ENCODE assay signal across 8 cellular contexts in the genomic region with DNA sequence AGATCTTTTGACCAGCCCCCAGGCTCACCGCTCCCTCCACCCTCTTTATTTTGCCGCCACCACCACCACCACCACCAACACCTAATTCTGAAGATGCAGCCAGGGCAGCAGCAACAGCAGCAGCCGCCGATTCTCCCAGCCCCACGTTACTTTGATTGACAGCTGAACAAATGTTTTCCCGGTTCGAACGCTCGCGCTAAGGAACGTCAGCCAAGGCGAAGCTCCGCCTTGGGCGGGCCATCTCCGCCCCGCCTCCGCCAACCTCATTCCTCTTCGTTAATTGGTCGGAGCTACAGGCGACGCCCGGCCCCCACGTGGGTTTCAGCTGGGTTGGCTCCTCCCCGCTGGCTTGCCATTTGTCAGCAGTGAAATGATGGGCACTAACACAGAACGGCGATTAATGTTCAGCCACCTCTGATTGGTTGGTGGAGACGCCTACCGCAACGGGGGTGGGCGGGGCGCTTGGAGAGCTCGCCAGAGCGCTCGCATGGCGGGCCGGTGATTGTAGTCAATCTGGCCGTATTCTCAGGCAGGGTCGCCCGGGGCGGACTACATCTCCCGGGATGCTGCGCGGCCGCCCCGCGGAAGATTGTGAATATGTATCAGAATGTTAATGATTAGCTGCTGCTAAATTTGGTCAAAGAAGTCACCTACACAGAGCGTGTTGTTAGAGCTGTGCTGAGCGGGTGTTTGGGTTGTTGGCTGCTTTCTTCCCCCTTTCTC.
A peak's percentile ranks its signal among the peaks of the same experiment; 100 is the strongest.
DNase-seq lines count a peak whose midpoint lies in the region; ATAC-seq lines count a peak whose summit lies in the region.

A gene (plus strand): TSS at position 657 of the 723 bp plus-strand sequence. CDS start 826 bp downstream, outside the sequence.

- H3K4me1 Mint-ChIP-seq in dendritic cell treated with granulocyte-macrophage colony-stimulating factor and Interleukin-4, amounts not matched to agents 40 ng/mL and 50 ng/mL, for 4 days (ENCODE audit: low read depth), result peaks cover 39% of the 10 kb centered on the region

- peak within 1 kb of the TSS; percentile 94 to 100 (median 98) for H3K9ac ChIP-seq in BLaER1 treated with 17β-estradiol and CSF1 and Interleukin-3, amounts not matched to agents 10 nM and 100 nM

- H3K9me3 ChIP-seq in BLaER1 treated with 17β-estradiol and CSF1 and Interleukin-3, amounts not matched to agents 10 nM and 100 nM (replicated peaks in 1 of 11), result no peaks in the 10 kb centered on the region

- peak within 1 kb of the TSS; percentile 80 to 99 (median 96) for H3K4me3 ChIP-seq in BLaER1 treated with 17β-estradiol and CSF1 and Interleukin-3, amounts not matched to agents 10 nM and 100 nM

- intact Hi-C loops in dendritic cell treated with granulocyte-macrophage colony-stimulating factor and Interleukin-4, amounts not matched to agents 40 ng/mL and 50 ng/mL, for 4 days (cut with micrococcal nuclease), result loop anchor here (2.0 to 5.0 kb wide), 5 partner anchors 13 to 241 kb away; no protein-coding TSS in a partner anchor

- H3K27me3 ChIP-seq in BLaER1 treated with 17β-estradiol and CSF1 and Interleukin-3, amounts not matched to agents 10 nM and 100 nM, result no peaks in the 10 kb centered on the region

- peak within 1 kb of the TSS; percentile 88 to 99 (median 96) for H3K4me2 ChIP-seq in BLaER1 treated with 17β-estradiol and CSF1 and Interleukin-3, amounts not matched to agents 10 nM and 100 nM

- peaks cover 11% of the 10 kb centered on the region for H3K27me3 Mint-ChIP-seq in dendritic cell treated with granulocyte-macrophage colony-stimulating factor and Interleukin-4, amounts not matched to agents 40 ng/mL and 50 ng/mL, for 4 days

- peaks cover 0 to 45% (median 40%) of the 10 kb centered on the region in 11 experiments; a peak in 19 of 22 replicates for H4K20me1 ChIP-seq in BLaER1 treated with 17β-estradiol and CSF1 and Interleukin-3, amounts not matched to agents 10 nM and 100 nM

- DNase-seq in NCI-H69 (lab: John Stamatoyannopoulos, UW) (peak; percentile 100), left kidney (ENCODE audit: low read depth, low spot score) (peak; percentile 100)
- peak; percentile 99 for DNase-seq in activated CD4-positive, alpha-beta T cell treated with anti-CD3 and anti-CD28 coated beads, Interleukin-2, amount 50 U/mL, for 4 hours
- DNase-seq in stimulated activated CD4-positive, alpha-beta T cell treated with anti-CD3 and anti-CD28 coated beads, Interleukin-1b, Interleukin-23, amount 100 ng/mL, for 48 hours, result peak; percentile 100

- ATAC-seq in GM19351 (IDR thresholded peaks at IDR 0.05; ENCODE audit: unreplicated experiment), result peak; percentile 75
- ATAC-seq in HG03521 (IDR thresholded peaks at IDR 0.05; ENCODE audit: unreplicated experiment), result peak; percentile 81

- H3K36me3 Mint-ChIP-seq in dendritic cell treated with granulocyte-macrophage colony-stimulating factor and Interleukin-4, amounts not matched to agents 40 ng/mL and 50 ng/mL, for 4 days (ENCODE audit: low read depth), result peaks cover 24% of the 10 kb centered on the region

- peaks cover 0 to 23% (median 8%) of the 10 kb centered on the region in 11 experiments; a peak in 9 of 22 replicates for H3K36me3 ChIP-seq in BLaER1 treated with 17β-estradiol and CSF1 and Interleukin-3, amounts not matched to agents 10 nM and 100 nM

- peaks cover 25 to 51% (median 36%) of the 10 kb centered on the region in 10 experiments for H3K4me1 ChIP-seq in BLaER1 treated with 17β-estradiol and CSF1 and Interleukin-3, amounts not matched to agents 10 nM and 100 nM

- H3K4me3 Mint-ChIP-seq in dendritic cell treated with granulocyte-macrophage colony-stimulating factor and Interleukin-4, amounts not matched to agents 40 ng/mL and 50 ng/mL, for 4 days, result peak within 1 kb of the TSS; percentile 84

- no peaks in the 10 kb centered on the region for H3K9me3 Mint-ChIP-seq in dendritic cell treated with granulocyte-macrophage colony-stimulating factor and Interleukin-4, amounts not matched to agents 40 ng/mL and 50 ng/mL, for 4 days

- no peak within 1 kb of the TSS for H3K27ac Mint-ChIP-seq in dendritic cell treated with granulocyte-macrophage colony-stimulating factor and Interleukin-4, amounts not matched to agents 40 ng/mL and 50 ng/mL, for 4 days

- H3K27ac ChIP-seq in BLaER1 treated with 17β-estradiol and CSF1 and Interleukin-3, amounts not matched to agents 10 nM and 100 nM, result peak within 1 kb of the TSS; percentile 92 to 99 (median 97)

Comparison
In these comparisons a context has a peak if more than half of its experiments do, and no peak if none do; other contexts are left out.
1. Peak in every context shown above with its lines: DNase-seq, ATAC-seq, H3K4me3 ChIP-seq and H3K27ac ChIP-seq.